ENCODE assay signal across 7 cellular contexts in genomic region chr1:14598498-14599172, GRCh38. TPM values are rescaled to one million over a fixed set of nuclear protein-coding genes. Genes with fewer than 3 reads are reported as not detected.
DNase-seq lines count a peak whose midpoint lies in the region; TF ChIP-seq lines count a peak whose summit lies in the region.

TSS of gene KAZN (plus strand) at chr1:14598685.

- H3K27ac ChIP-seq in iPS-18a (ENCODE audit: low read length): no peak within 1 kb of the TSS
- H3K27ac ChIP-seq in smooth muscle cell (ENCODE audit: low read depth): no peak within 1 kb of the TSS
- no peak within 1 kb of the TSS for H3K27ac ChIP-seq in uterus

- H3K36me3 ChIP-seq in iPS-18a (ENCODE audit: control insufficient read depth, low read depth, low read length): no peaks in the 10 kb centered on the region
- no peaks in the 10 kb centered on the region for H3K36me3 ChIP-seq in smooth muscle cell (ENCODE audit: low read depth)
- no peaks in the 10 kb centered on the region for H3K36me3 ChIP-seq in uterus

- H3K4me1 Mint-ChIP-seq in HFFc6 (ENCODE audit: low read depth): no peaks in the 10 kb centered on the region

- H3K27ac Mint-ChIP-seq in HFFc6: no peak within 1 kb of the TSS

- H3K9me3 ChIP-seq in iPS-18a (ENCODE audit: control insufficient read depth, low read depth, low read length) (no peaks in the 10 kb centered on the region), smooth muscle cell (replicated peaks; ENCODE audit: low read depth) (no peaks in the 10 kb centered on the region), uterus (no peaks in the 10 kb centered on the region)

- H3K9ac ChIP-seq in iPS-18a (ENCODE audit: low read length) (peak within 1 kb of the TSS; percentile 50), smooth muscle cell (ENCODE audit: low read depth) (peak within 1 kb of the TSS; percentile 60)

- H3K4me3 ChIP-seq in iPS-18a (ENCODE audit: low read length) (peak within 1 kb of the TSS; percentile 79), smooth muscle cell (peak within 1 kb of the TSS; percentile 65), uterus (peak within 1 kb of the TSS in 1 of 2 donors; percentile 11)

- H3K4me1 ChIP-seq in iPS-18a (ENCODE audit: control insufficient read depth, low read depth, low read length) (peaks cover 59% of the 10 kb centered on the region), smooth muscle cell (ENCODE audit: low read depth) (peaks cover 41% of the 10 kb centered on the region), uterus (peaks cover 0 to 16% of the 10 kb centered on the region in 2 donors)

- peak within 1 kb of the TSS; percentile 97 for H3K4me2 ChIP-seq in smooth muscle cell

- no peak for DNase-seq in HFFc6
- peak; percentile 59 for DNase-seq in T1000 (lab: John Stamatoyannopoulos, UW)
- DNase-seq in smooth muscle cell (lab: John Stamatoyannopoulos, UW; ENCODE audit: unreplicated experiment): no peak
- no peak for DNase-seq in SHP77 (lab: John Stamatoyannopoulos, UW)
- DNase-seq in epidermal melanocyte (ENCODE audit: insufficient read length, low spot score): no peak
- DNase-seq in uterus: no peak

- peak within 1 kb of the TSS; percentile 71 for H2AFZ ChIP-seq in smooth muscle cell (ENCODE audit: low read depth)

- no peaks in the 10 kb centered on the region for H3K79me2 ChIP-seq in smooth muscle cell (ENCODE audit: low read depth)

- no peaks in the 10 kb centered on the region; the same call in 1 of the 2 replicates for H3K27me3 Mint-ChIP-seq in HFFc6 (ENCODE audit: insufficient read depth)

- H3K4me3 Mint-ChIP-seq in HFFc6: no peak within 1 kb of the TSS

- WGBS in smooth muscle cell (ENCODE audit: low lambda C conversion rate): 1% methylated on average over 60 of the region's 80 CpGs

- TF ChIP-seq CTCF in HFFc6 (IDR thresholded peaks at IDR 0.05) (no peak), smooth muscle cell (IDR thresholded peaks at IDR 0.05; ENCODE audit: borderline replicate concordance, insufficient read depth, poor library complexity, severe bottlenecking) (no peak), uterus (IDR thresholded peaks at IDR 0.05) (no peak)

- H3K27me3 ChIP-seq in iPS-18a (ENCODE audit: control insufficient read depth, insufficient read depth, low read length): peaks cover 56% of the 10 kb centered on the region
- H3K27me3 ChIP-seq in smooth muscle cell (ENCODE audit: low read depth): peaks cover 67% of the 10 kb centered on the region
- H3K27me3 ChIP-seq in uterus: no peaks in the 10 kb centered on the region

- H4K20me1 ChIP-seq in smooth muscle cell (ENCODE audit: low read depth): no peaks in the 10 kb centered on the region

- H3K36me3 Mint-ChIP-seq in HFFc6 (ENCODE audit: low read depth): no peaks in the 10 kb centered on the region

- H3F3A ChIP-seq in smooth muscle cell (ENCODE audit: low read depth): no peaks in the 10 kb centered on the region

- no peak for TF ChIP-seq POLR2A in uterus (IDR thresholded peaks at IDR 0.05)

- peaks cover 15% of the 10 kb centered on the region for H3K9me3 Mint-ChIP-seq in HFFc6

- intact Hi-C loops in uterus (cut with DNase I; ENCODE audit: low total_unique reads): no loop called here

RNA-seq across cellular contexts. Expression of gene KAZN, which starts in this region (rescaled TPM):
- 10 to 100 TPM; 13.1 to 22.3 (median 20.7) TPM for total RNA-seq in HFFc6 (2021; fragmentation: NEBNext Ultra II Directional; extraction: Animal tissue kit (Norgen Biotek cat#: 25700))
- total RNA-seq in smooth muscle cell: 4.4 and 8.2 TPM in 2 replicates
- polyA plus RNA-seq in smooth muscle cell: 6.3 and 9.0 TPM in 2 replicates
- total RNA-seq in uterus: 10 to 100 TPM in 1 of 4 donors, 1 to 10 TPM in 2, under 1 TPM in 1; 0.77 to 12.3 (median 4.9) TPM
